ENCODE assay signal across 12 cellular contexts in genomic region chr2:228613133-228613532, GRCh38.
DNase-seq lines count a peak whose midpoint lies in the region; ATAC-seq and TF ChIP-seq lines count a peak whose summit lies in the region.
"Had no signal": no experiment of that assay in that cellular context is flagged by ENCODE, and none has a peak within 500 bp of the region (broad histone marks: within the 10 kb centered on the region; RNA-seq: fewer than 3 reads in every experiment).

No MANE protein-coding gene starts in this region.

- DNase-seq in GM12865 (ENCODE audit: low read depth): peak; percentile 61
- peak; percentile 78 for DNase-seq in RPMI7951 (ENCODE audit: low read depth)
- peak; percentile 51 for DNase-seq in hepatic stellate cell (ENCODE audit: low spot score)
- DNase-seq in Ammon's horn (ENCODE audit: low spot score): no peak
- DNase-seq in NCI-H510A treated with DMSO at 0.1 percent for 48 hours (lab: John Stamatoyannopoulos, UW): no peak
- DNase-seq: effector CD4-positive, alpha-beta T cell; kidney; NCI-H446 treated with DMSO at 0.1 percent for 48 hours; T-helper 9 cell had no signal

- H3K4me3 ChIP-seq in GM12865 (ENCODE audit: low read depth, low read length): no peak overlapping the region

- no peak for TF ChIP-seq CTCF in GM12865 (IDR thresholded peaks at IDR 0.05; ENCODE audit: insufficient read depth, low read depth, low read length, missing control alignments)

- peak; percentile 50 for ATAC-seq in HG02623 (IDR thresholded peaks at IDR 0.05; ENCODE audit: unreplicated experiment)
- ATAC-seq in HG02763 (IDR thresholded peaks at IDR 0.05; ENCODE audit: unreplicated experiment): no peak
- no peak for ATAC-seq in GM21737 (IDR thresholded peaks at IDR 0.05; ENCODE audit: unreplicated experiment)

Comparison
In these comparisons a context has a peak if more than half of its experiments do, and no peak if none do; other contexts are left out.
1. DNase-seq: peak in GM12865 (single experiment), RPMI7951 (single experiment) and hepatic stellate cell (single experiment); none in Ammon's horn (single experiment) and NCI-H510A treated with DMSO at 0.1 percent for 48 hours (single experiment).